In the genomic region with DNA sequence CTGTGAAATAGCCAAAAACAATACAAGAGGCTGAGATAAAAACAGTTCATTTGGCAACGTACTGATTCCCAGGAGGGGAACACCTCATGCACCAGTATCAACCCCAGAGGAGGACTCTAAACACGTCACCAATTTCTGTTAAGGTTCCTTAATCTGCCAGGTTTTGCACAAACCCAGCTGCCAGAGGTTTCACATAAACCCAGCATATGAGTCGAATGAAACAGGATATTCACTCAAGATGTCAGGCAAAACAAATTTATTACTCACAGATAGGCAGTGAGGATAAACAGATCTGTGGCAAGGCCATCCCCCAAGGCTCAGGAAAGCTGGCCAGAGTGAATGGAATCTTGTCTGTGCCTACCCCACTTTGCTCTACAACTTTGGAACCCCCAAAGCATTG, we compare ENCODE assay signal across 1 cellular context.
TF ChIP-seq lines count a peak whose summit lies in the region.

No MANE protein-coding gene starts in this region.

TF ChIP-seq in SK-N-SH, 30 proteins besides CTCF, POLR2A, EP300 and RAD21 (continued from another document):
- TF ChIP-seq CHD2 (IDR thresholded peaks at IDR 0.05; ENCODE audit: low read length, partially characterized antibody), result peak; percentile 62
- TF ChIP-seq RCOR1 (IDR thresholded peaks at IDR 0.05; ENCODE audit: low read length), result peak; percentile 73
- TF ChIP-seq YY1 (IDR thresholded peaks at IDR 0.05; ENCODE audit: low read depth), result no peak
- no peak for TF ChIP-seq RXRA (IDR thresholded peaks at IDR 0.05; ENCODE audit: borderline replicate concordance, low read depth)
- TF ChIP-seq, protein P1, sequence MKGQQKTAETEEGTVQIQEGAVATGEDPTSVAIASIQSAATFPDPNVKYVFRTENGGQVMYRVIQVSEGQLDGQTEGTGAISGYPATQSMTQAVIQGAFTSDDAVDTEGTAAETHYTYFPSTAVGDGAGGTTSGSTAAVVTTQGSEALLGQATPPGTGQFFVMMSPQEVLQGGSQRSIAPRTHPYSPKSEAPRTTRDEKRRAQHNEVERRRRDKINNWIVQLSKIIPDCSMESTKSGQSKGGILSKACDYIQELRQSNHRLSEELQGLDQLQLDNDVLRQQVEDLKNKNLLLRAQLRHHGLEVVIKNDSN (IDR thresholded peaks at IDR 0.05; ENCODE audit: borderline replicate concordance, low read depth), result no peak
- TF ChIP-seq, protein P2, sequence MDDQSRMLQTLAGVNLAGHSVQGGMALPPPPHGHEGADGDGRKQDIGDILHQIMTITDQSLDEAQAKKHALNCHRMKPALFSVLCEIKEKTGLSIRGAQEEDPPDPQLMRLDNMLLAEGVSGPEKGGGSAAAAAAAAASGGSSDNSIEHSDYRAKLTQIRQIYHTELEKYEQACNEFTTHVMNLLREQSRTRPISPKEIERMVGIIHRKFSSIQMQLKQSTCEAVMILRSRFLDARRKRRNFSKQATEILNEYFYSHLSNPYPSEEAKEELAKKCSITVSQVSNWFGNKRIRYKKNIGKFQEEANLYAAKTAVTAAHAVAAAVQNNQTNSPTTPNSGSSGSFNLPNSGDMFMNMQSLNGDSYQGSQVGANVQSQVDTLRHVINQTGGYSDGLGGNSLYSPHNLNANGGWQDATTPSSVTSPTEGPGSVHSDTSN (IDR thresholded peaks at IDR 0.05), result peak; percentile 67
